ENCODE assay signal across 1 cellular context in genomic region chr4:2843023-2843908, GRCh38.
TF ChIP-seq lines count a peak whose summit lies in the region.

TSS of gene ADD1 (plus strand) at chr4:2843844. CDS start at chr4:2875916, 32,072 bp downstream.

TF ChIP-seq in HepG2, 621 proteins besides CTCF, POLR2A, EP300 and RAD21 (continued from another document and continues in another):
- TF ChIP-seq, protein P1, sequence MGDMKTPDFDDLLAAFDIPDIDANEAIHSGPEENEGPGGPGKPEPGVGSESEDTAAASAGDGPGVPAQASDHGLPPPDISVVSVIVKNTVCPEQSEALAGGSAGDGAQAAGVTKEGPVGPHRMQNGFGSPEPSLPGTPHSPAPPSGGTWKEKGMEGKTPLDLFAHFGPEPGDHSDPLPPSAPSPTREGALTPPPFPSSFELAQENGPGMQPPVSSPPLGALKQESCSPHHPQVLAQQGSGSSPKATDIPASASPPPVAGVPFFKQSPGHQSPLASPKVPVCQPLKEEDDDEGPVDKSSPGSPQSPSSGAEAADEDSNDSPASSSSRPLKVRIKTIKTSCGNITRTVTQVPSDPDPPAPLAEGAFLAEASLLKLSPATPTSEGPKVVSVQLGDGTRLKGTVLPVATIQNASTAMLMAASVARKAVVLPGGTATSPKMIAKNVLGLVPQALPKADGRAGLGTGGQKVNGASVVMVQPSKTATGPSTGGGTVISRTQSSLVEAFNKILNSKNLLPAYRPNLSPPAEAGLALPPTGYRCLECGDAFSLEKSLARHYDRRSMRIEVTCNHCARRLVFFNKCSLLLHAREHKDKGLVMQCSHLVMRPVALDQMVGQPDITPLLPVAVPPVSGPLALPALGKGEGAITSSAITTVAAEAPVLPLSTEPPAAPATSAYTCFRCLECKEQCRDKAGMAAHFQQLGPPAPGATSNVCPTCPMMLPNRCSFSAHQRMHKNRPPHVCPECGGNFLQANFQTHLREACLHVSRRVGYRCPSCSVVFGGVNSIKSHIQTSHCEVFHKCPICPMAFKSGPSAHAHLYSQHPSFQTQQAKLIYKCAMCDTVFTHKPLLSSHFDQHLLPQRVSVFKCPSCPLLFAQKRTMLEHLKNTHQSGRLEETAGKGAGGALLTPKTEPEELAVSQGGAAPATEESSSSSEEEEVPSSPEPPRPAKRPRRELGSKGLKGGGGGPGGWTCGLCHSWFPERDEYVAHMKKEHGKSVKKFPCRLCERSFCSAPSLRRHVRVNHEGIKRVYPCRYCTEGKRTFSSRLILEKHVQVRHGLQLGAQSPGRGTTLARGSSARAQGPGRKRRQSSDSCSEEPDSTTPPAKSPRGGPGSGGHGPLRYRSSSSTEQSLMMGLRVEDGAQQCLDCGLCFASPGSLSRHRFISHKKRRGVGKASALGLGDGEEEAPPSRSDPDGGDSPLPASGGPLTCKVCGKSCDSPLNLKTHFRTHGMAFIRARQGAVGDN (CRISPR knock-in tag; IDR thresholded peaks at IDR 0.05) = peak; percentile 78
- TF ChIP-seq HNRNPL (IDR thresholded peaks at IDR 0.05; ENCODE audit: low read depth, low read length) = no peak
- TF ChIP-seq ZNF446 (CRISPR knock-in tag; IDR thresholded peaks at IDR 0.05) = no peak
- TF ChIP-seq ZSCAN12 (CRISPR knock-in tag; IDR thresholded peaks at IDR 0.05) = no peak
- TF ChIP-seq GLMP (CRISPR knock-in tag; IDR thresholded peaks at IDR 0.05; ENCODE audit: borderline replicate concordance) = no peak
- TF ChIP-seq, protein P2, sequence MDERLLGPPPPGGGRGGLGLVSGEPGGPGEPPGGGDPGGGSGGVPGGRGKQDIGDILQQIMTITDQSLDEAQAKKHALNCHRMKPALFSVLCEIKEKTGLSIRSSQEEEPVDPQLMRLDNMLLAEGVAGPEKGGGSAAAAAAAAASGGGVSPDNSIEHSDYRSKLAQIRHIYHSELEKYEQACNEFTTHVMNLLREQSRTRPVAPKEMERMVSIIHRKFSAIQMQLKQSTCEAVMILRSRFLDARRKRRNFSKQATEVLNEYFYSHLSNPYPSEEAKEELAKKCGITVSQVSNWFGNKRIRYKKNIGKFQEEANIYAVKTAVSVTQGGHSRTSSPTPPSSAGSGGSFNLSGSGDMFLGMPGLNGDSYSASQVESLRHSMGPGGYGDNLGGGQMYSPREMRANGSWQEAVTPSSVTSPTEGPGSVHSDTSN (CRISPR knock-in tag; IDR thresholded peaks at IDR 0.05) = no peak
- TF ChIP-seq ZNF652 (CRISPR knock-in tag; IDR thresholded peaks at IDR 0.05; ENCODE audit: borderline replicate concordance, low read depth) = no peak
- TF ChIP-seq, protein P3, sequence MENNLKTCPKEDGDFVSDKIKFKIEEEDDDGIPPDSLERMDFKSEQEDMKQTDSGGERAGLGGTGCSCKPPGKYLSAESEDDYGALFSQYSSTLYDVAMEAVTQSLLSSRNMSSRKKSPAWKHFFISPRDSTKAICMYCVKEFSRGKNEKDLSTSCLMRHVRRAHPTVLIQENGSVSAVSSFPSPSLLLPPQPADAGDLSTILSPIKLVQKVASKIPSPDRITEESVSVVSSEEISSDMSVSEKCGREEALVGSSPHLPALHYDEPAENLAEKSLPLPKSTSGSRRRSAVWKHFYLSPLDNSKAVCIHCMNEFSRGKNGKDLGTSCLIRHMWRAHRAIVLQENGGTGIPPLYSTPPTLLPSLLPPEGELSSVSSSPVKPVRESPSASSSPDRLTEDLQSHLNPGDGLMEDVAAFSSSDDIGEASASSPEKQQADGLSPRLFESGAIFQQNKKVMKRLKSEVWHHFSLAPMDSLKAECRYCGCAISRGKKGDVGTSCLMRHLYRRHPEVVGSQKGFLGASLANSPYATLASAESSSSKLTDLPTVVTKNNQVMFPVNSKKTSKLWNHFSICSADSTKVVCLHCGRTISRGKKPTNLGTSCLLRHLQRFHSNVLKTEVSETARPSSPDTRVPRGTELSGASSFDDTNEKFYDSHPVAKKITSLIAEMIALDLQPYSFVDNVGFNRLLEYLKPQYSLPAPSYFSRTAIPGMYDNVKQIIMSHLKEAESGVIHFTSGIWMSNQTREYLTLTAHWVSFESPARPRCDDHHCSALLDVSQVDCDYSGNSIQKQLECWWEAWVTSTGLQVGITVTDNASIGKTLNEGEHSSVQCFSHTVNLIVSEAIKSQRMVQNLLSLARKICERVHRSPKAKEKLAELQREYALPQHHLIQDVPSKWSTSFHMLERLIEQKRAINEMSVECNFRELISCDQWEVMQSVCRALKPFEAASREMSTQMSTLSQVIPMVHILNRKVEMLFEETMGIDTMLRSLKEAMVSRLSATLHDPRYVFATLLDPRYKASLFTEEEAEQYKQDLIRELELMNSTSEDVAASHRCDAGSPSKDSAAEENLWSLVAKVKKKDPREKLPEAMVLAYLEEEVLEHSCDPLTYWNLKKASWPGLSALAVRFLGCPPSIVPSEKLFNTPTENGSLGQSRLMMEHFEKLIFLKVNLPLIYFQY (CRISPR knock-in tag; IDR thresholded peaks at IDR 0.05; ENCODE audit: borderline replicate concordance) = no peak
- TF ChIP-seq SOX6 (IDR thresholded peaks at IDR 0.05) = no peak
- peak; percentile 13; the same call in 1 of the 2 replicates for TF ChIP-seq SOX6 (CRISPR knock-in tag; IDR thresholded peaks at IDR 0.05)
- no peak for TF ChIP-seq MTF1 (CRISPR knock-in tag; IDR thresholded peaks at IDR 0.05)
- peak; percentile 60; the same call in 1 of the 3 replicates for TF ChIP-seq MXI1 (IDR thresholded peaks at IDR 0.05; ENCODE audit: borderline replicate concordance, low read depth, low read length)
- TF ChIP-seq ZNF761 (CRISPR knock-in tag; conservative IDR thresholded peaks at IDR 0.05) = no peak
- TF ChIP-seq ZNF713 (CRISPR knock-in tag; IDR thresholded peaks at IDR 0.05) = no peak
- TF ChIP-seq ZBTB3 (CRISPR knock-in tag; IDR thresholded peaks at IDR 0.05; ENCODE audit: borderline replicate concordance, low read depth) = no peak
- TF ChIP-seq NBN (conservative IDR thresholded peaks at IDR 0.05) = no peak
- no peak for TF ChIP-seq ARNT (IDR thresholded peaks at IDR 0.05)
- TF ChIP-seq ZNF235 (CRISPR knock-in tag; IDR thresholded peaks at IDR 0.05; ENCODE audit: borderline replicate concordance) = peak; percentile 83; the same call in 1 of the 2 replicates
- no peak for TF ChIP-seq HMG20A (CRISPR knock-in tag; IDR thresholded peaks at IDR 0.05; ENCODE audit: borderline replicate concordance)
- no peak for TF ChIP-seq ZNF430 (CRISPR knock-in tag; IDR thresholded peaks at IDR 0.05)
- no peak for TF ChIP-seq ZNF24 (IDR thresholded peaks at IDR 0.05)
- 0 out of 2 replicates have a peak, but pooled peaks have one; percentile 22 for TF ChIP-seq ZFP82 (CRISPR knock-in tag; IDR thresholded peaks at IDR 0.05; ENCODE audit: borderline replicate concordance)
- no peak for TF ChIP-seq HMG20B (CRISPR knock-in tag; conservative IDR thresholded peaks at IDR 0.05)
- no peak for TF ChIP-seq CENPT (CRISPR knock-in tag; IDR thresholded peaks at IDR 0.05; ENCODE audit: low read depth)
- TF ChIP-seq, protein P4, sequence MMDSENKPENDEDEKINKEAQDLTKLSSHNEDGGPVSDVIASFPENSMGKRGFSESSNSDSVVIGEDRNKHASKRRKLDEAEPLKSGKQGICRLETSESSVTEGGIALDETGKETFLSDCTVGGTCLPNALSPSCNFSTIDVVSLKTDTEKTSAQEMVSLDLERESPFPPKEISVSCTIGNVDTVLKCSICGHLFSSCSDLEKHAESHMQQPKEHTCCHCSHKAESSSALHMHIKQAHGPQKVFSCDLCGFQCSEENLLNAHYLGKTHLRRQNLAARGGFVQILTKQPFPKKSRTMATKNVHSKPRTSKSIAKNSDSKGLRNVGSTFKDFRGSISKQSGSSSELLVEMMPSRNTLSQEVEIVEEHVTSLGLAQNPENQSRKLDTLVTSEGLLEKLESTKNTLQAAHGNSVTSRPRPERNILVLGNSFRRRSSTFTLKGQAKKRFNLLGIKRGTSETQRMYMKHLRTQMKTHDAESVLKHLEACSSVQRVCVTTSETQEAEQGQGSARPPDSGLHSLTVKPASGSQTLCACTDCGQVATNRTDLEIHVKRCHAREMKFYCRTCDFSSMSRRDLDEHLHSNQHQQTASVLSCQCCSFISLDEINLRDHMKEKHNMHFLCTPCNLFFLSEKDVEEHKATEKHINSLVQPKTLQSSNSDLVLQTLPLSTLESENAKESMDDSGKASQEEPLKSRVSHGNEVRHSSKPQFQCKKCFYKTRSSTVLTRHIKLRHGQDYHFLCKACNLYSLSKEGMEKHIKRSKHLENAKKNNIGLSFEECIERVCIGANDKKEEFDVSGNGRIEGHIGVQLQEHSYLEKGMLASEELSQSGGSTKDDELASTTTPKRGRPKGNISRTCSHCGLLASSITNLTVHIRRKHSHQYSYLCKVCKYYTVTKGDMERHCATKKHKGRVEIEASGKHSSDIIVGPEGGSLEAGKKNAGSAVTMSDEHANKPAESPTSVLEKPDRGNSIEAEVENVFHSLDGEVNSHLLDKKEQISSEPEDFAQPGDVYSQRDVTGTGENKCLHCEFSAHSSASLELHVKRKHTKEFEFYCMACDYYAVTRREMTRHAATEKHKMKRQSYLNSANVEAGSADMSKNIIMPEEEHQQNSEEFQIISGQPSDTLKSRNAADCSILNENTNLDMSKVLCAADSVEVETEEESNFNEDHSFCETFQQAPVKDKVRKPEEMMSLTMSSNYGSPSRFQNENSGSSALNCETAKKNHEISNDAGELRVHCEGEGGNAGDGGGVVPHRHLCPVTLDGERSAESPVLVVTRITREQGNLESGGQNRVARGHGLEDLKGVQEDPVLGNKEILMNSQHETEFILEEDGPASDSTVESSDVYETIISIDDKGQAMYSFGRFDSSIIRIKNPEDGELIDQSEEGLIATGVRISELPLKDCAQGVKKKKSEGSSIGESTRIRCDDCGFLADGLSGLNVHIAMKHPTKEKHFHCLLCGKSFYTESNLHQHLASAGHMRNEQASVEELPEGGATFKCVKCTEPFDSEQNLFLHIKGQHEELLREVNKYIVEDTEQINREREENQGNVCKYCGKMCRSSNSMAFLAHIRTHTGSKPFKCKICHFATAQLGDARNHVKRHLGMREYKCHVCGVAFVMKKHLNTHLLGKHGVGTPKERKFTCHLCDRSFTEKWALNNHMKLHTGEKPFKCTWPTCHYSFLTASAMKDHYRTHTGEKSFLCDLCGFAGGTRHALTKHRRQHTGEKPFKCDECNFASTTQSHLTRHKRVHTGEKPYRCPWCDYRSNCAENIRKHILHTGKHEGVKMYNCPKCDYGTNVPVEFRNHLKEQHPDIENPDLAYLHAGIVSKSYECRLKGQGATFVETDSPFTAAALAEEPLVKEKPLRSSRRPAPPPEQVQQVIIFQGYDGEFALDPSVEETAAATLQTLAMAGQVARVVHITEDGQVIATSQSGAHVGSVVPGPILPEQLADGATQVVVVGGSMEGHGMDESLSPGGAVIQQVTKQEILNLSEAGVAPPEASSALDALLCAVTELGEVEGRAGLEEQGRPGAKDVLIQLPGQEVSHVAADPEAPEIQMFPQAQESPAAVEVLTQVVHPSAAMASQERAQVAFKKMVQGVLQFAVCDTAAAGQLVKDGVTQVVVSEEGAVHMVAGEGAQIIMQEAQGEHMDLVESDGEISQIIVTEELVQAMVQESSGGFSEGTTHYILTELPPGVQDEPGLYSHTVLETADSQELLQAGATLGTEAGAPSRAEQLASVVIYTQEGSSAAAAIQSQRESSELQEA (CRISPR knock-in tag; IDR thresholded peaks at IDR 0.05; ENCODE audit: not compliant biosample characterization) = peak; percentile 74
- no peak for TF ChIP-seq SYNCRIP (IDR thresholded peaks at IDR 0.05; ENCODE audit: insufficient read depth, low read depth, low read length)
- TF ChIP-seq ZNF609 (CRISPR knock-in tag; IDR thresholded peaks at IDR 0.05; ENCODE audit: borderline replicate concordance) = no peak
- no peak for TF ChIP-seq ZNF530 (CRISPR knock-in tag; IDR thresholded peaks at IDR 0.05; ENCODE audit: low read depth)
- peak; percentile 79 for TF ChIP-seq PHF20 (CRISPR knock-in tag; IDR thresholded peaks at IDR 0.05)
- peak; percentile 11; the same call in 1 of the 2 replicates for TF ChIP-seq NR2F2 (IDR thresholded peaks at IDR 0.05; ENCODE audit: borderline replicate concordance, low read depth)
- TF ChIP-seq PPARG (CRISPR knock-in tag; conservative IDR thresholded peaks at IDR 0.05) = peak; percentile 31; the same call in 1 of the 2 replicates
- peak; percentile 25; the same call in 1 of the 2 replicates for TF ChIP-seq ZNF790 (CRISPR knock-in tag; IDR thresholded peaks at IDR 0.05; ENCODE audit: borderline replicate concordance)
- peak; percentile 49 for TF ChIP-seq SALL1 (CRISPR knock-in tag; IDR thresholded peaks at IDR 0.05)
